Comparison of ENCODE assay signal across 18 cellular contexts in genomic region chr6:43971776-43972126, GRCh38.
DNase-seq lines count a peak whose midpoint lies in the region; ATAC-seq and TF ChIP-seq lines count a peak whose summit lies in the region.
"Had no signal": no experiment of that assay in that cellular context is flagged by ENCODE, and none has a peak within 500 bp of the region (broad histone marks: within the 10 kb centered on the region; RNA-seq: fewer than 3 reads in every experiment).

No MANE protein-coding gene starts in this region.

- H3K4me3 ChIP-seq in ascending aorta: no peak overlapping the region
- H3K4me3 ChIP-seq in hepatocyte: no peak overlapping the region
- H3K4me3 ChIP-seq in stomach smooth muscle (ENCODE audit: low read length in 2 of 2): no peak overlapping the region
- H3K4me3 ChIP-seq: dorsolateral prefrontal cortex, smooth muscle cell had no signal

- ATAC-seq in GM21576 (IDR thresholded peaks at IDR 0.05; ENCODE audit: unreplicated experiment) (no peak), GM18517 (IDR thresholded peaks at IDR 0.05; ENCODE audit: unreplicated experiment) (no peak)
- ATAC-seq: HCT116; stimulated activated naive CD8-positive, alpha-beta T cell treated with anti-CD3 and anti-CD28 coated beads, Interleukin-15, Interleukin-2, amounts not matched to agents 100 U/mL and 50 U/mL, for 24 hours had no signal

- WGBS in hepatocyte (ENCODE audit: low lambda C conversion rate, missing lambda C conversion rate): 95% methylated on average over 2 of the region's 2 CpGs

- intact Hi-C loops in ascending aorta (cut with DNase I): loop anchor here (2.0 to 5.0 kb wide), 2 partner anchors 21 to 106 kb away; no protein-coding TSS in a partner anchor

- no peaks in the 10 kb centered on the region for H3K27me3 ChIP-seq in ascending aorta
- no peaks in the 10 kb centered on the region for H3K27me3 ChIP-seq in hepatocyte
- no peaks in the 10 kb centered on the region for H3K27me3 ChIP-seq in stomach smooth muscle (ENCODE audit: control insufficient read depth in 1 of 2, insufficient read depth in 2 of 2, low read length in 2 of 2)
- H3K27me3 ChIP-seq: dorsolateral prefrontal cortex had no signal

- no peaks in the 10 kb centered on the region for H3K79me2 ChIP-seq in hepatocyte

- H3K36me3 ChIP-seq in ascending aorta (no peaks in the 10 kb centered on the region), hepatocyte (replicated peaks; ENCODE audit: insufficient read depth, low read depth) (no peaks in the 10 kb centered on the region), stomach smooth muscle (ENCODE audit: control insufficient read depth in 2 of 2, insufficient read depth in 2 of 2, low read length in 2 of 2) (no peaks in the 10 kb centered on the region)
- H3K36me3 ChIP-seq: neutrophil had no signal

- H3K9me3 ChIP-seq in ascending aorta (no peaks in the 10 kb centered on the region), hepatocyte (ENCODE audit: low read depth) (no peaks in the 10 kb centered on the region), stomach smooth muscle (ENCODE audit: control insufficient read depth in 2 of 2, low read length in 2 of 2) (no peaks in the 10 kb centered on the region)
- H3K9me3 ChIP-seq: neutrophil had no signal

- H3K9me2 ChIP-seq in hepatocyte (replicated peaks; ENCODE audit: insufficient read depth): no peaks in the 10 kb centered on the region

- peak; percentile 2 for DNase-seq in activated CD4-positive, alpha-beta T cell treated with anti-CD3 and anti-CD28 coated beads for 1 hour
- DNase-seq in activated CD4-positive, alpha-beta T cell treated with anti-CD3 and anti-CD28 coated beads, Interleukin-2, amount 50 U/mL, for 1 hour: no peak
- peak in 1 of 2 donors; percentile 39 for DNase-seq in ascending aorta (ENCODE audit: low spot score in 2 of 2)
- no peak for DNase-seq in hepatocyte (ENCODE audit: low spot score)
- DNase-seq in amniotic stem cell (lab: John Stamatoyannopoulos, UW): no peak
- DNase-seq: activated gamma-delta T cell treated with Interleukin-2 at 50 U/mL for 16 hours; CD4-positive, alpha-beta memory T cell; GF-D8; Karpas-422; NCI-H510A; stimulated activated naive CD8-positive, alpha-beta T cell treated with anti-CD3 and anti-CD28 coated beads, Interleukin-15, Interleukin-2, amounts not matched to agents 100 U/mL and 50 U/mL, for 24 hours had no signal

- H3K27ac ChIP-seq in ascending aorta (peak overlapping the region; percentile 75 to 87), hepatocyte (peak overlapping the region; percentile 92), stomach smooth muscle (ENCODE audit: low read length) (peak overlapping the region; percentile 55)
- H3K27ac ChIP-seq: neutrophil had no signal

- H4K20me1 ChIP-seq in hepatocyte (ENCODE audit: insufficient read depth, poor library complexity, severe bottlenecking): no peaks in the 10 kb centered on the region

- H3K4me1 ChIP-seq in ascending aorta (peaks cover 0 to 17% of the 10 kb centered on the region in 2 donors), hepatocyte (ENCODE audit: insufficient read depth) (peaks cover 23% of the 10 kb centered on the region), stomach smooth muscle (ENCODE audit: control insufficient read depth, insufficient read depth, low read length) (peaks cover 26% of the 10 kb centered on the region)

- H2AFZ ChIP-seq in hepatocyte: no peak overlapping the region

- H3K4me2 ChIP-seq in hepatocyte: no peak overlapping the region
- H3K4me2 ChIP-seq: smooth muscle cell had no signal

- no peak overlapping the region for H3K9ac ChIP-seq in stomach smooth muscle (ENCODE audit: low read length in 2 of 2)

- TF ChIP-seq CTCF in ascending aorta (IDR thresholded peaks at IDR 0.05) (no peak), hepatocyte (IDR thresholded peaks at IDR 0.05; ENCODE audit: poor library complexity) (no peak)
